ENCODE assay signal across 8 cellular contexts in genomic region chr19:41927810-41928192, GRCh38. TPM values are rescaled to one million over a fixed set of nuclear protein-coding genes. Genes with fewer than 3 reads are reported as not detected.
DNase-seq lines count a peak whose midpoint lies in the region; ATAC-seq, FAIRE-seq and TF ChIP-seq lines count a peak whose summit lies in the region.

No MANE protein-coding gene starts in this region.

- H3K27ac Mint-ChIP-seq in activated naive CD8-positive, alpha-beta T cell treated with anti-CD3 and anti-CD28 coated beads, Interleukin-2, amount 50 U/mL, for 24 hours: no peak overlapping the region

- TF ChIP-seq EP300 in HepG2 (IDR thresholded peaks at IDR 0.05; ENCODE audit: low read depth in 2 of 2, low read length in 2 of 2) (no peak), HepG2 (CRISPR knock-in tag; IDR thresholded peaks at IDR 0.05; ENCODE audit: borderline replicate concordance) (no peak)

- no peaks in the 10 kb centered on the region for H3K79me2 ChIP-seq in HepG2 (ENCODE audit: insufficient read depth, low read length)

- H3K9me3 ChIP-seq in HepG2 (ENCODE audit: low read length): no peaks in the 10 kb centered on the region
- H3K9me3 ChIP-seq in right lobe of liver: no peaks in the 10 kb centered on the region
- H3K9me3 ChIP-seq in left lung: no peaks in the 10 kb centered on the region

- H3K4me1 ChIP-seq in HepG2 (ENCODE audit: insufficient read depth, low read length) (peaks cover 11% of the 10 kb centered on the region), right lobe of liver (peaks cover 0 to 7% (median 0%) of the 10 kb centered on the region in 4 donors), left lung (peaks cover 10 to 20% of the 10 kb centered on the region in 2 donors), urinary bladder (ENCODE audit: insufficient read depth) (peaks cover 2% of the 10 kb centered on the region)

- intact Hi-C loops in HepG2 (cut with micrococcal nuclease; ENCODE audit: unreplicated experiment) (no loop called here), right lobe of liver (cut with DNase I) (no loop called here), left lung (cut with DNase I) (no loop called here)

- H3K9ac ChIP-seq in HepG2 (ENCODE audit: insufficient read depth, low read depth, low read length): no peak overlapping the region

- TF ChIP-seq RAD21 in HepG2 (CRISPR knock-in tag; IDR thresholded peaks at IDR 0.05): no peak

- no peak overlapping the region for H3K27ac ChIP-seq in HepG2 (ENCODE audit: extremely low read length, insufficient read depth, low read length)
- H3K27ac ChIP-seq in right lobe of liver: no peak overlapping the region
- H3K27ac ChIP-seq in left lung: no peak overlapping the region
- no peak overlapping the region for H3K27ac ChIP-seq in urinary bladder (ENCODE audit: low read depth)

- FAIRE-seq in HepG2 (lab: Jason Lieb, UNC): no peak

- in situ Hi-C loops in HepG2 (cut with HindIII; ENCODE audit: extremely low pct_ligation_motif_present, low pct_unique_long_range_greater_than_20kb): no loop called here

- TF ChIP-seq POLR2A in HepG2 (IDR thresholded peaks at IDR 0.05; ENCODE audit: insufficient read depth in 1 of 2, low read depth in 2 of 2, low read length in 2 of 2) (no peak), right lobe of liver (IDR thresholded peaks at IDR 0.05) (no peak)

- H3K27me3 ChIP-seq in HepG2 (ENCODE audit: control insufficient read depth in 1 of 2, insufficient read depth in 2 of 2, low read length in 2 of 2) (peaks cover 7 to 87% of the 10 kb centered on the region in 2 experiments), right lobe of liver (peaks cover 4 to 44% of the 10 kb centered on the region in 2 donors), left lung (peaks cover 40 to 99% of the 10 kb centered on the region in 2 donors)

- DNase-seq in HepG2 (ENCODE audit: low spot score) (no peak), right lobe of liver (no peak), left lung (no peak), NCI-H2171 (lab: John Stamatoyannopoulos, UW) (no peak), hepatic stellate cell (ENCODE audit: low spot score) (no peak)
- DNase-seq in activated naive CD8-positive, alpha-beta T cell treated with anti-CD3 and anti-CD28 coated beads, Interleukin-2, amount 50 U/mL, for 24 hours: no peak

- H3K36me3 Mint-ChIP-seq in activated naive CD8-positive, alpha-beta T cell treated with anti-CD3 and anti-CD28 coated beads, Interleukin-2, amount 50 U/mL, for 24 hours (ENCODE audit: low read depth): no peaks in the 10 kb centered on the region

- peaks cover 10% of the 10 kb centered on the region for H3K27me3 Mint-ChIP-seq in activated naive CD8-positive, alpha-beta T cell treated with anti-CD3 and anti-CD28 coated beads, Interleukin-2, amount 50 U/mL, for 24 hours

- H2AFZ ChIP-seq in HepG2 (ENCODE audit: low read length): no peak overlapping the region

- peak overlapping the region; percentile 77 for H3K4me2 ChIP-seq in HepG2 (ENCODE audit: low read depth, low read length)

- peak overlapping the region; percentile 78 for H3K4me3 Mint-ChIP-seq in activated naive CD8-positive, alpha-beta T cell treated with anti-CD3 and anti-CD28 coated beads, Interleukin-2, amount 50 U/mL, for 24 hours

- no TSS peak for BruUV-seq in HepG2 (replicated peaks; lab: Mats Ljungman, UMichigan)

- 7% methylated on average over 32 of the region's 36 CpGs for WGBS in HepG2 (ENCODE audit: low lambda C conversion rate)
- 4% methylated on average over 15 of the region's 36 CpGs for WGBS in right lobe of liver (ENCODE audit: insufficient coverage, low coverage, low lambda C conversion rate, missing lambda C conversion rate)
- 3% methylated on average over 36 of the region's 36 CpGs for WGBS in urinary bladder

- H3K4me3 ChIP-seq in HepG2 (replicated peaks in 1 of 3; ENCODE audit: insufficient read depth in 1 of 3, low read depth in 2 of 3, low read length in 3 of 3) (peak overlapping the region; percentile 26 to 68 (median 54); a peak in 5 of 6 replicates), right lobe of liver (peak overlapping the region in 1 of 3 donors; percentile 24), left lung (peak overlapping the region; percentile 35 to 37), urinary bladder (ENCODE audit: low read depth, low read length) (peak overlapping the region; percentile 42)

- H4K20me1 ChIP-seq in HepG2 (ENCODE audit: insufficient read depth, low read length): no peaks in the 10 kb centered on the region

- H3K9me3 Mint-ChIP-seq in activated naive CD8-positive, alpha-beta T cell treated with anti-CD3 and anti-CD28 coated beads, Interleukin-2, amount 50 U/mL, for 24 hours: no peaks in the 10 kb centered on the region

- CTCF ChIA-PET in HepG2 (lab: Yijun Ruan, JAX; ENCODE audit: low intra/inter-chr PET ratio, low total read pairs): no interaction called here

- TF ChIP-seq CTCF in HepG2 (CRISPR knock-in tag; IDR thresholded peaks at IDR 0.05) (no peak), right lobe of liver (IDR thresholded peaks at IDR 0.05) (no peak), left lung (IDR thresholded peaks at IDR 0.05) (no peak)

- H3K4me1 Mint-ChIP-seq in activated naive CD8-positive, alpha-beta T cell treated with anti-CD3 and anti-CD28 coated beads, Interleukin-2, amount 50 U/mL, for 24 hours: peaks cover 28% of the 10 kb centered on the region

- ATAC-seq in HepG2: no peak
- no peak for ATAC-seq in right lobe of liver
- ATAC-seq in activated naive CD8-positive, alpha-beta T cell treated with anti-CD3 and anti-CD28 coated beads, Interleukin-2, amount 50 U/mL, for 24 hours: no peak
- ATAC-seq in left lung: peak; percentile 18
- ATAC-seq in GM18870 (IDR thresholded peaks at IDR 0.05; ENCODE audit: unreplicated experiment): no peak

- no peaks in the 10 kb centered on the region for H3K36me3 ChIP-seq in HepG2 (replicated peaks in 1 of 2; ENCODE audit: control insufficient read depth in 1 of 2, insufficient read depth in 2 of 2, low read length in 2 of 2)
- H3K36me3 ChIP-seq in right lobe of liver: no peaks in the 10 kb centered on the region
- H3K36me3 ChIP-seq in left lung: no peaks in the 10 kb centered on the region
- no peaks in the 10 kb centered on the region for H3K36me3 ChIP-seq in urinary bladder (ENCODE audit: insufficient read depth)

- POLR2A ChIA-PET in HepG2 (lab: Yijun Ruan, JAX): no interaction called here

RNA-seq across cellular contexts. Expression of gene ERFL, which starts 0.4 kb away (rescaled TPM):
- not detected in 2 replicates for total RNA-seq in HepG2 (2016; rRNA removed; fragmentation: Illumina TruSeq; extraction: Trizol)
- total RNA-seq in HepG2 (2016; cell fraction: cytosol; rRNA removed; fragmentation: Illumina TruSeq; extraction: Trizol; ENCODE audit: low read depth): not detected in 2 replicates
- total RNA-seq in HepG2 (2016; cell fraction: insoluble cytoplasmic fraction; rRNA removed; fragmentation: Illumina TruSeq; extraction: Trizol): not detected in 2 replicates
- total RNA-seq in HepG2 (2016; cell fraction: membrane; rRNA removed; fragmentation: Illumina TruSeq; extraction: Trizol): not detected in 2 replicates
- total RNA-seq in HepG2 (2016; cell fraction: nucleus; rRNA removed; fragmentation: Illumina TruSeq; extraction: Trizol): not detected in 2 replicates
- polyA plus RNA-seq in HepG2 (2011; rRNA removed): not detected in 2 replicates
- polyA plus RNA-seq in HepG2 (2011; cell fraction: cytosol; rRNA removed): 0.03 TPM in 1 of 2 replicates, not detected in the other
- not detected in 2 replicates for polyA plus RNA-seq in HepG2 (2011; cell fraction: nucleus; rRNA removed)
- 0.07 TPM in 1 of 2 replicates, not detected in the other for polyA plus RNA-seq in HepG2 (2012)
- not detected in 2 replicates for polyA plus RNA-seq in HepG2 (2016; cell fraction: cytosol; fragmentation: Illumina TruSeq; extraction: Trizol; ENCODE audit: low read depth)
- not detected in 2 replicates for polyA plus RNA-seq in HepG2 (2016; cell fraction: insoluble cytoplasmic fraction; fragmentation: Illumina TruSeq; extraction: Trizol; ENCODE audit: low read depth)
- polyA plus RNA-seq in HepG2 (2016; cell fraction: membrane; fragmentation: Illumina TruSeq; extraction: Trizol; ENCODE audit: low read depth): not detected in 2 replicates
- not detected in 2 replicates for polyA plus RNA-seq in HepG2 (2016; cell fraction: nucleus; fragmentation: Illumina TruSeq; extraction: Trizol; ENCODE audit: insufficient read depth, low read depth)
- not detected in 2 replicates for polyA minus RNA-seq in HepG2 (2011; rRNA and poly(A)+ RNA removed; ENCODE audit: low replicate concordance)
- not detected in 2 replicates for polyA minus RNA-seq in HepG2 (2011; cell fraction: cytosol; rRNA and poly(A)+ RNA removed)
- polyA minus RNA-seq in HepG2 (2011; cell fraction: nucleus; rRNA and poly(A)+ RNA removed): not detected in 2 replicates
- total RNA-seq in right lobe of liver: not detected
- total RNA-seq in left lung: under 1 TPM; 0.15 to 0.34 TPM
- total RNA-seq in urinary bladder: not detected
- polyA plus RNA-seq in urinary bladder: 0.19 TPM

RNA-seq across cellular contexts. Expression of gene RABAC1, which starts 31.3 kb away (rescaled TPM):
- total RNA-seq in HepG2 (2016; rRNA removed; fragmentation: Illumina TruSeq; extraction: Trizol) (20.7 and 37.4 TPM in 2 replicates), right lobe of liver (100 to 1,000 TPM in 2 of 6 experiments, 10 to 100 TPM in 4; 53.6 to 124 (median 75.8) TPM), left lung (100 to 1,000 TPM; 175 to 186 TPM), urinary bladder (89.0 TPM)
- 32.7 and 40.5 TPM in 2 replicates for total RNA-seq in HepG2 (2016; cell fraction: cytosol; rRNA removed; fragmentation: Illumina TruSeq; extraction: Trizol; ENCODE audit: low read depth)
- 21.9 and 38.8 TPM in 2 replicates for total RNA-seq in HepG2 (2016; cell fraction: insoluble cytoplasmic fraction; rRNA removed; fragmentation: Illumina TruSeq; extraction: Trizol)
- 24.1 and 26.6 TPM in 2 replicates for total RNA-seq in HepG2 (2016; cell fraction: membrane; rRNA removed; fragmentation: Illumina TruSeq; extraction: Trizol)
- 28.4 and 29.8 TPM in 2 replicates for total RNA-seq in HepG2 (2016; cell fraction: nucleus; rRNA removed; fragmentation: Illumina TruSeq; extraction: Trizol)
- polyA plus RNA-seq in HepG2 (2011; rRNA removed) (74.0 and 91.2 TPM in 2 replicates), urinary bladder (339 TPM)
- polyA plus RNA-seq in HepG2 (2011; cell fraction: cytosol; rRNA removed): 112 and 172 TPM in 2 replicates
- 93.5 and 96.2 TPM in 2 replicates for polyA plus RNA-seq in HepG2 (2011; cell fraction: nucleus; rRNA removed)
- 38.2 and 66.0 TPM in 2 replicates for polyA plus RNA-seq in HepG2 (2012)
- 34.2 and 39.3 TPM in 2 replicates for polyA plus RNA-seq in HepG2 (2016; cell fraction: cytosol; fragmentation: Illumina TruSeq; extraction: Trizol; ENCODE audit: low read depth)
- 20.0 and 22.5 TPM in 2 replicates for polyA plus RNA-seq in HepG2 (2016; cell fraction: insoluble cytoplasmic fraction; fragmentation: Illumina TruSeq; extraction: Trizol; ENCODE audit: low read depth)
- 21.0 and 26.9 TPM in 2 replicates for polyA plus RNA-seq in HepG2 (2016; cell fraction: membrane; fragmentation: Illumina TruSeq; extraction: Trizol; ENCODE audit: low read depth)
- 52.4 and 53.1 TPM in 2 replicates for polyA plus RNA-seq in HepG2 (2016; cell fraction: nucleus; fragmentation: Illumina TruSeq; extraction: Trizol; ENCODE audit: insufficient read depth, low read depth)
- 32.5 and 96.8 TPM in 2 replicates for polyA minus RNA-seq in HepG2 (2011; rRNA and poly(A)+ RNA removed; ENCODE audit: low replicate concordance)
- polyA minus RNA-seq in HepG2 (2011; cell fraction: cytosol; rRNA and poly(A)+ RNA removed): 26.4 and 26.8 TPM in 2 replicates
- 21.6 and 26.0 TPM in 2 replicates for polyA minus RNA-seq in HepG2 (2011; cell fraction: nucleus; rRNA and poly(A)+ RNA removed)

RNA-seq across cellular contexts. Expression of gene ARHGEF1, which starts 44.8 kb away (rescaled TPM):
- total RNA-seq in HepG2 (2016; rRNA removed; fragmentation: Illumina TruSeq; extraction: Trizol) (26.2 and 34.7 TPM in 2 replicates), right lobe of liver (10 to 100 TPM; 25.3 to 39.7 (median 30.2) TPM), left lung (100 to 1,000 TPM; 129 to 202 TPM), urinary bladder (20.1 TPM)
- total RNA-seq in HepG2 (2016; cell fraction: cytosol; rRNA removed; fragmentation: Illumina TruSeq; extraction: Trizol; ENCODE audit: low read depth): 6.5 and 9.6 TPM in 2 replicates
- total RNA-seq in HepG2 (2016; cell fraction: insoluble cytoplasmic fraction; rRNA removed; fragmentation: Illumina TruSeq; extraction: Trizol): 16.1 and 36.8 TPM in 2 replicates
- total RNA-seq in HepG2 (2016; cell fraction: membrane; rRNA removed; fragmentation: Illumina TruSeq; extraction: Trizol): 10.4 and 11.0 TPM in 2 replicates
- 28.3 and 29.2 TPM in 2 replicates for total RNA-seq in HepG2 (2016; cell fraction: nucleus; rRNA removed; fragmentation: Illumina TruSeq; extraction: Trizol)
- polyA plus RNA-seq in HepG2 (2011; rRNA removed) (33.1 and 33.7 TPM in 2 replicates), urinary bladder (59.2 TPM)
- 20.2 and 33.5 TPM in 2 replicates for polyA plus RNA-seq in HepG2 (2011; cell fraction: cytosol; rRNA removed)
- 215 and 292 TPM in 2 replicates for polyA plus RNA-seq in HepG2 (2011; cell fraction: nucleus; rRNA removed)
- polyA plus RNA-seq in HepG2 (2012): 33.2 and 34.0 TPM in 2 replicates
- polyA plus RNA-seq in HepG2 (2016; cell fraction: cytosol; fragmentation: Illumina TruSeq; extraction: Trizol; ENCODE audit: low read depth): 3.8 and 4.4 TPM in 2 replicates
- 20.7 and 29.5 TPM in 2 replicates for polyA plus RNA-seq in HepG2 (2016; cell fraction: insoluble cytoplasmic fraction; fragmentation: Illumina TruSeq; extraction: Trizol; ENCODE audit: low read depth)
- polyA plus RNA-seq in HepG2 (2016; cell fraction: membrane; fragmentation: Illumina TruSeq; extraction: Trizol; ENCODE audit: low read depth): 7.4 and 8.4 TPM in 2 replicates
- 90.2 and 102 TPM in 2 replicates for polyA plus RNA-seq in HepG2 (2016; cell fraction: nucleus; fragmentation: Illumina TruSeq; extraction: Trizol; ENCODE audit: insufficient read depth, low read depth)
- 15.9 and 39.4 TPM in 2 replicates for polyA minus RNA-seq in HepG2 (2011; rRNA and poly(A)+ RNA removed; ENCODE audit: low replicate concordance)
- 16.3 and 26.4 TPM in 2 replicates for polyA minus RNA-seq in HepG2 (2011; cell fraction: cytosol; rRNA and poly(A)+ RNA removed)
- 29.6 and 31.9 TPM in 2 replicates for polyA minus RNA-seq in HepG2 (2011; cell fraction: nucleus; rRNA and poly(A)+ RNA removed)

RNA-seq across cellular contexts. Expression of gene CD79A, which starts 50.7 kb away (rescaled TPM):
- 0.27 and 0.33 TPM in 2 replicates for total RNA-seq in HepG2 (2016; rRNA removed; fragmentation: Illumina TruSeq; extraction: Trizol)
- 0.26 and 0.51 TPM in 2 replicates for total RNA-seq in HepG2 (2016; cell fraction: cytosol; rRNA removed; fragmentation: Illumina TruSeq; extraction: Trizol; ENCODE audit: low read depth)
- total RNA-seq in HepG2 (2016; cell fraction: insoluble cytoplasmic fraction; rRNA removed; fragmentation: Illumina TruSeq; extraction: Trizol): 0.24 and 0.37 TPM in 2 replicates
- 0.62 TPM in 1 of 2 replicates, not detected in the other for total RNA-seq in HepG2 (2016; cell fraction: membrane; rRNA removed; fragmentation: Illumina TruSeq; extraction: Trizol)
- total RNA-seq in HepG2 (2016; cell fraction: nucleus; rRNA removed; fragmentation: Illumina TruSeq; extraction: Trizol): 0.40 TPM in 1 of 2 replicates, not detected in the other
- 0.24 and 0.30 TPM in 2 replicates for polyA plus RNA-seq in HepG2 (2011; rRNA removed)
- polyA plus RNA-seq in HepG2 (2011; cell fraction: cytosol; rRNA removed): 0.44 and 0.52 TPM in 2 replicates
- 0.31 and 0.51 TPM in 2 replicates for polyA plus RNA-seq in HepG2 (2011; cell fraction: nucleus; rRNA removed)
- polyA plus RNA-seq in HepG2 (2012): 0.25 TPM in 1 of 2 replicates, not detected in the other
- polyA plus RNA-seq in HepG2 (2016; cell fraction: cytosol; fragmentation: Illumina TruSeq; extraction: Trizol; ENCODE audit: low read depth): 0.21 and 0.44 TPM in 2 replicates
- polyA plus RNA-seq in HepG2 (2016; cell fraction: insoluble cytoplasmic fraction; fragmentation: Illumina TruSeq; extraction: Trizol; ENCODE audit: low read depth): 0.49 and 0.52 TPM in 2 replicates
- 0.69 and 1.1 TPM in 2 replicates for polyA plus RNA-seq in HepG2 (2016; cell fraction: membrane; fragmentation: Illumina TruSeq; extraction: Trizol; ENCODE audit: low read depth)
- 0.78 and 0.95 TPM in 2 replicates for polyA plus RNA-seq in HepG2 (2016; cell fraction: nucleus; fragmentation: Illumina TruSeq; extraction: Trizol; ENCODE audit: insufficient read depth, low read depth)
- 0.26 and 0.84 TPM in 2 replicates for polyA minus RNA-seq in HepG2 (2011; rRNA and poly(A)+ RNA removed; ENCODE audit: low replicate concordance)
- polyA minus RNA-seq in HepG2 (2011; cell fraction: cytosol; rRNA and poly(A)+ RNA removed): 0.49 TPM in 1 of 2 replicates, not detected in the other
- polyA minus RNA-seq in HepG2 (2011; cell fraction: nucleus; rRNA and poly(A)+ RNA removed): not detected in 2 replicates
- total RNA-seq in right lobe of liver: under 1 TPM in 4 of 6 experiments, not detected in 2; 0.18 to 0.71 (median 0.39) TPM
- 1 to 10 TPM in 1 of 2 donors, under 1 TPM in 1; 0.99 to 2.1 TPM for total RNA-seq in left lung
- 0.37 TPM for total RNA-seq in urinary bladder
- 0.80 TPM for polyA plus RNA-seq in urinary bladder
